In the genomic region with DNA sequence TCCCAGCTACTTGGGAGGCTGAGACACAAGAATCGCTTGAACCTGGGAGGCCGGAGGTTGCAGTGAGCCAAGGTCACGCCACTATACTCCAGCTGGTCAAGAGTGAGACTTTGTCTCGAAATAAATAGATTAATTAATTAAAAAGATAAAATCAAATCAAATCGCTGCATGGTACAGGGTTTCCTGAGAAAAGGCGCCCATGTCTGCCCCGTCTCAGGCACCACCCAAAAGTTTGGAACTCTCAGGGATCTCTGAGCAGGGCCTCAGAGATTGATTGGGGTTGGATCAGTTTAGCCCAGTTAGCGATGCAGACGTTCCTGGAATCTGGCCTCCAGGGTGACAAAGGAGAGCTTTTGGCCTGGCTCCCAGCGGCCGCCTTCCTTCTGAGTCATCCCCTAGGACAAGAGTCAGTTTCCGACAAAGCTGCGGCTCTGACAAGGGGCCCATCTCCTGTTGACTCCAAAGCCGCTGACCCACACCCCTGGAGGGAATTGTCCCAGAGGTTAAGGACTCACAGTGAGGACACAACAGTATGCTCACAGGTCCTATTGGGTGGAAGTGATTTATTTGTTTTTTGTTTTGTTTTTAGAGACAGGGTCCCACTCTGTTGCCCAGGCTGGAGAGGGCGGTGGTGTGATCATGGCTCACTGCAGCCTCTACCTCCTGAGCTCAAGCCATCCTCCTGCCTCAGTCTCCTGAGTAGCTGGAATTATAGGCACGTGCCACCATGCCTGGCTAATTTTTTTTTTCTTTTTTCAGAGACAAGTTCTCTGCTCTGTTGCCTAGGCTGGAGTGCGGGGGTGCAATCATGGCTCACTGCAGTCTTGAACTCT, we compare ENCODE assay signal across 7 cellular contexts. TPM values are rescaled to one million over a fixed set of nuclear protein-coding genes. Genes with fewer than 3 reads are reported as not detected.
A peak's percentile ranks its signal among the peaks of the same experiment; 100 is the strongest.
DNase-seq lines count a peak whose midpoint lies in the region; ATAC-seq and TF ChIP-seq lines count a peak whose summit lies in the region.
"Had no signal": no experiment of that assay in that cellular context is flagged by ENCODE, and none has a peak within 500 bp of the region (broad histone marks: within the 10 kb centered on the region; RNA-seq: fewer than 3 reads in every experiment).

No MANE protein-coding gene starts in this region.

- peaks cover 5% of the 10 kb centered on the region for H3K4me1 ChIP-seq in HUES64 (ENCODE audit: insufficient read depth, low read length)
- H3K4me1 ChIP-seq in endodermal cell (ENCODE audit: control insufficient read depth, insufficient read depth, low read length) = no peaks in the 10 kb centered on the region

- H3K4me1 Mint-ChIP-seq in endodermal cell = peaks cover 5% of the 10 kb centered on the region
- H3K4me1 Mint-ChIP-seq in stimulated activated naive CD8-positive, alpha-beta T cell treated with anti-CD3 and anti-CD28 coated beads, Interleukin-15, amount 100 ng/mL, for 72 hours = peaks cover 27% of the 10 kb centered on the region

- H3K9me3 Mint-ChIP-seq in endodermal cell = no peaks in the 10 kb centered on the region
- H3K9me3 Mint-ChIP-seq in stimulated activated naive CD8-positive, alpha-beta T cell treated with anti-CD3 and anti-CD28 coated beads, Interleukin-15, amount 100 ng/mL, for 72 hours = no peaks in the 10 kb centered on the region

- H3K36me3 Mint-ChIP-seq in endodermal cell (ENCODE audit: low read depth) = peaks cover 39% of the 10 kb centered on the region

- H3K27me3 ChIP-seq in HUES64 (ENCODE audit: insufficient read depth, low read length) = no peaks in the 10 kb centered on the region
- no peaks in the 10 kb centered on the region for H3K27me3 ChIP-seq in endodermal cell (ENCODE audit: control insufficient read depth, insufficient read depth, low read length, poor library complexity, severe bottlenecking)

- H3K36me3 ChIP-seq in HUES64 (ENCODE audit: insufficient read depth, low read length) (peaks cover 7% of the 10 kb centered on the region; the same call in 1 of the 2 replicates), endodermal cell (ENCODE audit: control insufficient read depth, insufficient read depth, low read length) (peaks cover 4% of the 10 kb centered on the region)

- no peak overlapping the region for H3K4me3 Mint-ChIP-seq in endodermal cell
- no peak overlapping the region for H3K4me3 Mint-ChIP-seq in stimulated activated naive CD8-positive, alpha-beta T cell treated with anti-CD3 and anti-CD28 coated beads, Interleukin-15, amount 100 ng/mL, for 72 hours

- peak overlapping the region; percentile 77 for H3K27ac Mint-ChIP-seq in endodermal cell
- no peak overlapping the region for H3K27ac Mint-ChIP-seq in stimulated activated naive CD8-positive, alpha-beta T cell treated with anti-CD3 and anti-CD28 coated beads, Interleukin-15, amount 100 ng/mL, for 72 hours

- H3K9me3 ChIP-seq in HUES64 (ENCODE audit: insufficient read depth, low read depth, low read length) (no peaks in the 10 kb centered on the region), endodermal cell (ENCODE audit: control insufficient read depth, low read length) (no peaks in the 10 kb centered on the region)

- H3K27me3 Mint-ChIP-seq in endodermal cell (ENCODE audit: insufficient read depth) = no peaks in the 10 kb centered on the region
- no peaks in the 10 kb centered on the region for H3K27me3 Mint-ChIP-seq in stimulated activated naive CD8-positive, alpha-beta T cell treated with anti-CD3 and anti-CD28 coated beads, Interleukin-15, amount 100 ng/mL, for 72 hours

- no peak for TF ChIP-seq CTCF in endodermal cell (conservative IDR thresholded peaks at IDR 0.05)

- H3K27ac ChIP-seq in HUES64 (ENCODE audit: low read depth, low read length) = peak overlapping the region; percentile 68
- H3K27ac ChIP-seq in endodermal cell (ENCODE audit: low read depth, low read length) = no peak overlapping the region

- H3K4me3 ChIP-seq in HUES64 (ENCODE audit: low read length) = no peak overlapping the region
- H3K4me3 ChIP-seq in endodermal cell (ENCODE audit: low read length) = no peak overlapping the region

- WGBS in HUES64 = 71% methylated on average over 16 of the region's 17 CpGs
- 73 to 90% methylated on average over 11 to 17 of the region's 17 CpGs for WGBS in endodermal cell (ENCODE audit: insufficient coverage in 1 of 2, insufficient read length in 1 of 2), 2 experiments

- H3K9ac ChIP-seq in HUES64 (ENCODE audit: low read depth, low read length) = 0 out of 2 replicates have a peak overlapping the region, but pooled peaks have one; percentile 2
- no peak overlapping the region for H3K9ac ChIP-seq in endodermal cell (ENCODE audit: extremely low read depth, low read length, poor library complexity, severe bottlenecking)

- DNase-seq in endodermal cell = peak; percentile 87
- peak; percentile 67 for DNase-seq in pulmonary artery endothelial cell (ENCODE audit: low read depth, low spot score)
- no peak for DNase-seq in stimulated activated CD4-positive, alpha-beta T cell treated with anti-CD3 and anti-CD28 coated beads, Interleukin-1b, Interleukin-23, amount 100 ng/mL, for 48 hours
- no peak for DNase-seq in foreskin melanocyte
- DNase-seq in stimulated activated naive CD8-positive, alpha-beta T cell treated with anti-CD3 and anti-CD28 coated beads, Interleukin-15, amount 100 ng/mL, for 72 hours = no peak
- DNase-seq: midbrain had no signal

- ATAC-seq in stimulated activated naive CD8-positive, alpha-beta T cell treated with anti-CD3 and anti-CD28 coated beads, Interleukin-15, amount 100 ng/mL, for 72 hours = no peak

RNA-seq across cellular contexts. Expression of a gene that starts 6.8 kb away (rescaled TPM):
- 16.3 TPM for polyA plus RNA-seq in HUES64 (2013, experiment 1 of 2)
- 20.5 TPM for polyA plus RNA-seq in HUES64 (2013, experiment 2 of 2)
- total RNA-seq in endodermal cell = 10 to 100 TPM; 24.3 to 26.1 TPM
- polyA plus RNA-seq in endodermal cell (2013, experiment 1 of 2) = 27.6 TPM
- 28.1 TPM for polyA plus RNA-seq in endodermal cell (2013, experiment 2 of 2)
- 84.0 and 102 TPM in 2 replicates for total RNA-seq in pulmonary artery endothelial cell

RNA-seq across cellular contexts. Expression of a gene that starts 24.5 kb away (rescaled TPM):
- polyA plus RNA-seq in HUES64 (2013, experiment 1 of 2) = 11.6 TPM
- 11.7 TPM for polyA plus RNA-seq in HUES64 (2013, experiment 2 of 2)
- 10 to 100 TPM; 16.2 to 17.2 TPM for total RNA-seq in endodermal cell
- 10.3 TPM for polyA plus RNA-seq in endodermal cell (2013, experiment 1 of 2)
- polyA plus RNA-seq in endodermal cell (2013, experiment 2 of 2) = 10.9 TPM
- total RNA-seq in pulmonary artery endothelial cell = 11.5 and 13.4 TPM in 2 replicates

RNA-seq across cellular contexts. Expression of a gene that starts 24.6 kb away (rescaled TPM):
- 23.4 TPM for polyA plus RNA-seq in HUES64 (2013, experiment 1 of 2)
- polyA plus RNA-seq in HUES64 (2013, experiment 2 of 2) = 19.7 TPM
- total RNA-seq in endodermal cell = 10 to 100 TPM; 30.9 to 43.5 TPM
- 21.3 TPM for polyA plus RNA-seq in endodermal cell (2013, experiment 1 of 2)
- polyA plus RNA-seq in endodermal cell (2013, experiment 2 of 2) = 22.8 TPM
- total RNA-seq in pulmonary artery endothelial cell = 27.1 and 35.7 TPM in 2 replicates

RNA-seq across cellular contexts. Expression of a gene that starts 38.5 kb away (rescaled TPM):
- polyA plus RNA-seq in HUES64 (2013, experiment 1 of 2) = 66.3 TPM
- 74.0 TPM for polyA plus RNA-seq in HUES64 (2013, experiment 2 of 2)
- total RNA-seq in endodermal cell (10 to 100 TPM; 48.6 to 59.0 TPM), pulmonary artery endothelial cell (38.6 and 42.0 TPM in 2 replicates)
- polyA plus RNA-seq in endodermal cell (2013, experiment 1 of 2) = 81.5 TPM
- 71.7 TPM for polyA plus RNA-seq in endodermal cell (2013, experiment 2 of 2)

RNA-seq across cellular contexts. Expression of a gene that starts 44.0 kb away (rescaled TPM):
- 20.9 TPM for polyA plus RNA-seq in HUES64 (2013, experiment 1 of 2)
- 20.7 TPM for polyA plus RNA-seq in HUES64 (2013, experiment 2 of 2)
- 10 to 100 TPM; 30.3 to 35.0 TPM for total RNA-seq in endodermal cell
- polyA plus RNA-seq in endodermal cell (2013, experiment 1 of 2) = 34.9 TPM
- 29.8 TPM for polyA plus RNA-seq in endodermal cell (2013, experiment 2 of 2)
- total RNA-seq in pulmonary artery endothelial cell = 13.8 and 14.3 TPM in 2 replicates

Comparison
In these comparisons a context has a peak if more than half of its experiments do, and no peak if none do; other contexts are left out.
1. DNase-seq: peak in endodermal cell (single experiment) and pulmonary artery endothelial cell (single experiment); none in stimulated activated CD4-positive, alpha-beta T cell treated with anti-CD3 and anti-CD28 coated beads, Interleukin-1b, Interleukin-23, amount 100 ng/mL, for 48 hours (single experiment), foreskin melanocyte (single experiment) and stimulated activated naive CD8-positive, alpha-beta T cell treated with anti-CD3 and anti-CD28 coated beads, Interleukin-15, amount 100 ng/mL, for 72 hours (0 of 2).